Comparison of ENCODE assay signal across 33 cellular contexts in the genomic region with DNA sequence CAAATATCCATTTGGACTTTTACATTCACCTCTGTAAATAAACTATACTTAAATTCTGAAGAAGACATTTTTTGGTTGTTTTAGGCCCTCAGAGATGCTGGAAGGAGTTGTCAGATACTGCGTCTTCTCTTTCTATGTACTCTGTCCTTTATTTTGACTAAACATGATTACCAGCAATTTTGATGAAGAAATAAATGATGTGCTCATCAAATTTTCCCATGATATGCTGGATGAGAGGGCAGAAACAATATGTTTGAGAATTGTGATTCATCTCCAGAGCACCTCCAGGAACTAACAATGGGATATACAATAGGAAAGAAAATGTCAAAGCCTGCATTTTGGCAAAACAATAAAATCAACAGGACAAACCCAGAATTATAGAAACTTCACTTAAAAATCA.
"Had no signal": no experiment of that assay in that cellular context is flagged by ENCODE, and none has a peak within 500 bp of the region (broad histone marks: within the 10 kb centered on the region; RNA-seq: fewer than 3 reads in every experiment).

No MANE protein-coding gene starts in this region.

- H3K27ac ChIP-seq: adrenal gland, ascending aorta, body of pancreas, brain microvascular endothelial cell, breast epithelium, cardiac muscle cell had no signal

- H3K9me3 ChIP-seq: adrenal gland, ascending aorta, body of pancreas, breast epithelium had no signal

- H3K4me3 ChIP-seq: adrenal gland, ascending aorta, body of pancreas, breast epithelium, cardiac muscle cell had no signal

- DNase-seq: activated effector memory CD4-positive, alpha-beta T cell treated with anti-CD3 and anti-CD28 coated beads, Interleukin-2, amount 50 U/mL, for 16 hours; activated effector memory CD4-positive, alpha-beta T cell treated with Interleukin-2 at 50 U/mL for 16 hours; activated gamma-delta T cell; activated gamma-delta T cell treated with Interleukin-2 at 50 U/mL for 16 hours; activated naive CD4-positive, alpha-beta T cell; activated naive CD4-positive, alpha-beta T cell treated with anti-CD3 and anti-CD28 coated beads for 36 hours; activated naive CD4-positive, alpha-beta T cell treated with anti-CD3 and anti-CD28 coated beads, Interleukin-2, amount 10 ng/mL, durations not matched to agents 7 days and 5 days; activated naive CD4-positive, alpha-beta T cell treated with anti-CD3 and anti-CD28 coated beads, Interleukin-2, amount 50 U/mL, for 16 hours; activated naive CD4-positive, alpha-beta T cell treated with Interleukin-2 at 50 U/mL for 16 hours; activated naive CD8-positive, alpha-beta T cell treated with anti-CD3 and anti-CD28 coated beads for 36 hours; activated naive CD8-positive, alpha-beta T cell treated with anti-CD3 and anti-CD28 coated beads, Interleukin-2, amount 10 ng/mL, durations not matched to agents 7 days and 5 days; activated naive CD8-positive, alpha-beta T cell treated with anti-CD3 and anti-CD28 coated beads, Interleukin-2, amount 50 U/mL, for 24 hours; activated T-cell treated with anti-CD3 and anti-CD28 coated beads, Interleukin-2, amount 50 U/mL, for 24 hours; activated T-cell treated with anti-CD3 and anti-CD28 coated beads, Interleukin-2, amount 50 U/mL, for 4 hours; activated T-cell treated with anti-CD3 and anti-CD28 coated beads, Interleukin-2, amount 50 U/mL, for 48 hours; activated T-cell treated with anti-CD3 and anti-CD28 coated beads, Interleukin-2, amount 50 U/mL, for 72 hours; adrenal gland; amniotic stem cell; amygdala; anterior cingulate cortex; body of pancreas; brain microvascular endothelial cell; caudate nucleus; central memory CD4-positive, alpha-beta T cell; cerebellar nuclear complex had no signal

- FAIRE-seq: astrocyte, bronchial epithelial cell, colon had no signal

- H3K36me3 ChIP-seq: adrenal gland, ascending aorta, brain microvascular endothelial cell, breast epithelium, cardiac muscle cell had no signal

- ATAC-seq: activated naive CD4-positive, alpha-beta T cell treated with anti-CD3 and anti-CD28 coated beads, Interleukin-2, amount 50 U/mL, for 72 hours; activated naive CD8-positive, alpha-beta T cell treated with anti-CD3 and anti-CD28 coated beads, Interleukin-2, amount 50 U/mL, for 24 hours; activated T-cell treated with anti-CD3 and anti-CD28 coated beads, Interleukin-2, amount 50 U/mL, for 4 hours; activated T-cell treated with anti-CD3 and anti-CD28 coated beads, Interleukin-2, amount 50 U/mL, for 72 hours; activated T-helper 17 cell treated with anti-CD3 and anti-CD28 coated beads, Interleukin-2, amount 50 U/mL, for 72 hours; body of pancreas had no signal

- H3K27me3 ChIP-seq: adrenal gland, ascending aorta, body of pancreas, brain microvascular endothelial cell, breast epithelium, cardiac muscle cell had no signal

- H3K4me1 ChIP-seq: adrenal gland, ascending aorta, body of pancreas, breast epithelium had no signal
